8 cellular contexts compared by ENCODE assay signal in the genomic region with DNA sequence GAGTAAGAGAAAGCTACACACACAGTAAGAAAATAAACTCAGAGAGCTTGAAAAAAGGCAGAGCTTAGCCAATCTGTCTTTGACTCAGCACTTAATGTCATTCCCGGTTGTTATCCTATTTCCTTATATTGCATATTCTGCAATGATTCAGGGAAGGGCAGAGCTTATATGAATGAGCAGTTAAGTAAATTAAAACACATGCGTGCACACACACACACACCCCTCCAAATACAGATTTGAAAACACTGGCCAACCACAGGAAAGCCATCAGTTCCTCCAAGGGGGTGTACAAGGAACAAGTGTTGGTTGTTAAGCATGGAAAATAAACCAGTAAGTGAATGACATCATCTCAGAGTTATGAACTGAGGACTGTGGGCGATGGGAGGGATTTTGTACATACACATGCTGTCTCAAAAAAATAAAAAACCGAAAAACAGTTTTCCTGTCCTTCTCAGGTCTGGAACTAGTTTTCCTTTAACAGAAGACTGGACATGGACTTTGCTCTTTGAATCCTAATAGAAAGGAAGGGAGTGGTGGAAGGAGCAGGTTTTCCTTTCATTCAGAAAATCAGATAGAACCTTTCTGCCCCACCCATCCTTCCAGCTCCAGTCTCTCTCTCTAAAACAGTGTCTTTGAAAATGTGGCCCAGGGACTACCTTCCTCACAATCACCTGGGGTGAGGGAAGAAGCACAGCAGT. TPM values are rescaled to one million over a fixed set of nuclear protein-coding genes. Genes with fewer than 3 reads are reported as not detected.
A peak's percentile ranks its signal among the peaks of the same experiment; 100 is the strongest.
DNase-seq lines count a peak whose midpoint lies in the region; ATAC-seq and TF ChIP-seq lines count a peak whose summit lies in the region.

No MANE protein-coding gene starts in this region.

- H3K27me3 ChIP-seq in HUES48 (ENCODE audit: control insufficient read depth, insufficient read depth, low read length), result no peaks in the 10 kb centered on the region

- H3K4me3 ChIP-seq in HUES48 (ENCODE audit: low read depth, low read length) (peak overlapping the region; percentile 86), mesodermal cell (ENCODE audit: extremely low read depth, insufficient read depth, low read length, poor library complexity, severe bottlenecking) (peak overlapping the region; percentile 73)

- no peaks in the 10 kb centered on the region for H3K9me3 ChIP-seq in HUES48 (ENCODE audit: control insufficient read depth, insufficient read depth, low read length)
- H3K9me3 ChIP-seq in mesodermal cell (ENCODE audit: control insufficient read depth, low read length), result no peaks in the 10 kb centered on the region

- peak; percentile 32 to 42 for ATAC-seq in activated naive CD4-positive, alpha-beta T cell treated with anti-CD3 and anti-CD28 coated beads, Interleukin-2, amount 50 U/mL, for 72 hours
- ATAC-seq in HG02610 (IDR thresholded peaks at IDR 0.05; ENCODE audit: unreplicated experiment) (no peak), GM18909 (IDR thresholded peaks at IDR 0.05; ENCODE audit: poor library complexity, unreplicated experiment) (no peak), GM18873 (IDR thresholded peaks at IDR 0.05; ENCODE audit: low FRiP score, unreplicated experiment) (no peak)

- no peak for DNase-seq in activated naive CD4-positive, alpha-beta T cell treated with anti-CD3 and anti-CD28 coated beads, Interleukin-2, amount 50 U/mL, for 72 hours (ENCODE audit: low spot score in 2 of 2)
- DNase-seq in GM10266 (ENCODE audit: extremely low spot score), result no peak

- no peaks in the 10 kb centered on the region for H3K9me3 Mint-ChIP-seq in activated naive CD4-positive, alpha-beta T cell treated with anti-CD3 and anti-CD28 coated beads, Interleukin-2, amount 50 U/mL, for 72 hours

- 17% methylated on average over 1 of the region's 4 CpGs; no CpG with 5 or more reads in 1 of the 2 experiments for WGBS in mesodermal cell (ENCODE audit: insufficient coverage in 2 of 2), 2 experiments

- H3K27ac ChIP-seq in C4-2B (peak overlapping the region; percentile 65), HUES48 (ENCODE audit: low read depth, low read length) (no peak overlapping the region), mesodermal cell (ENCODE audit: low read depth, low read length, severe bottlenecking) (peak overlapping the region; percentile 10)

- H3K36me3 ChIP-seq in HUES48 (ENCODE audit: control insufficient read depth, insufficient read depth, low read length) (peaks cover 21% of the 10 kb centered on the region), mesodermal cell (ENCODE audit: control insufficient read depth, insufficient read depth, low read length) (peaks cover 40% of the 10 kb centered on the region)

- TF ChIP-seq CTCF in C4-2B (conservative IDR thresholded peaks at IDR 0.05) (no peak), GM10266 (IDR thresholded peaks at IDR 0.05; ENCODE audit: control insufficient read depth, insufficient read depth, low read depth, missing control alignments) (no peak)

- peaks cover 12 to 16% of the 10 kb centered on the region in 2 donors for H3K36me3 Mint-ChIP-seq in activated naive CD4-positive, alpha-beta T cell treated with anti-CD3 and anti-CD28 coated beads, Interleukin-2, amount 50 U/mL, for 72 hours

- peaks cover 3% of the 10 kb centered on the region; the same call in 1 of the 2 replicates for H3K4me1 ChIP-seq in HUES48 (ENCODE audit: control insufficient read depth, insufficient read depth, low read length)
- peaks cover 6% of the 10 kb centered on the region for H3K4me1 ChIP-seq in mesodermal cell (ENCODE audit: control insufficient read depth, insufficient read depth, low read length, poor library complexity, severe bottlenecking)

- H3K9ac ChIP-seq in HUES48 (ENCODE audit: low read depth, low read length), result peak overlapping the region; percentile 43; the same call in 1 of the 2 replicates

- H3K27ac Mint-ChIP-seq in activated naive CD4-positive, alpha-beta T cell treated with anti-CD3 and anti-CD28 coated beads, Interleukin-2, amount 50 U/mL, for 72 hours, result no peak overlapping the region

RNA-seq across cellular contexts. Expression of a gene that starts 1.0 kb away (rescaled TPM):
- total RNA-seq in activated naive CD4-positive, alpha-beta T cell treated with anti-CD3 and anti-CD28 coated beads, Interleukin-2, amount 50 U/mL, for 72 hours, result 10 to 100 TPM in 1 of 2 donors, 1 to 10 TPM in 1; 5.1 to 30.5 TPM
- polyA plus RNA-seq in mesodermal cell (2013, experiment 1 of 2), result 23.7 TPM
- polyA plus RNA-seq in mesodermal cell (2013, experiment 2 of 2), result 23.2 TPM

RNA-seq across cellular contexts. Expression of a gene that starts 8.1 kb away (rescaled TPM):
- total RNA-seq in activated naive CD4-positive, alpha-beta T cell treated with anti-CD3 and anti-CD28 coated beads, Interleukin-2, amount 50 U/mL, for 72 hours, result 1 to 10 TPM; 4.5 to 6.8 TPM
- polyA plus RNA-seq in mesodermal cell (2013, experiment 1 of 2), result not detected
- not detected for polyA plus RNA-seq in mesodermal cell (2013, experiment 2 of 2)

RNA-seq across cellular contexts. Expression of a gene that starts 20.2 kb away (rescaled TPM):
- 10 to 100 TPM; 71.4 to 95.1 TPM for total RNA-seq in activated naive CD4-positive, alpha-beta T cell treated with anti-CD3 and anti-CD28 coated beads, Interleukin-2, amount 50 U/mL, for 72 hours
- polyA plus RNA-seq in mesodermal cell (2013, experiment 1 of 2), result 70.4 TPM
- 60.0 TPM for polyA plus RNA-seq in mesodermal cell (2013, experiment 2 of 2)

RNA-seq across cellular contexts. Expression of a gene that starts 29.9 kb away (rescaled TPM):
- 10 to 100 TPM; 26.1 to 35.8 TPM for total RNA-seq in activated naive CD4-positive, alpha-beta T cell treated with anti-CD3 and anti-CD28 coated beads, Interleukin-2, amount 50 U/mL, for 72 hours
- 11.3 TPM for polyA plus RNA-seq in mesodermal cell (2013, experiment 1 of 2)
- polyA plus RNA-seq in mesodermal cell (2013, experiment 2 of 2), result 11.3 TPM

RNA-seq across cellular contexts. Expression of a gene that starts 47.8 kb away (rescaled TPM):
- 1 to 10 TPM in 1 of 2 donors, not detected in 1; 3.8 TPM for total RNA-seq in activated naive CD4-positive, alpha-beta T cell treated with anti-CD3 and anti-CD28 coated beads, Interleukin-2, amount 50 U/mL, for 72 hours
- polyA plus RNA-seq in mesodermal cell (2013, experiment 1 of 2), result 0.52 TPM
- polyA plus RNA-seq in mesodermal cell (2013, experiment 2 of 2), result not detected

Comparison
In these comparisons a context has a peak if more than half of its experiments do, and no peak if none do; other contexts are left out.
1. ATAC-seq: peak in activated naive CD4-positive, alpha-beta T cell treated with anti-CD3 and anti-CD28 coated beads, Interleukin-2, amount 50 U/mL, for 72 hours (2 of 2); none in HG02610 (single experiment), GM18909 (single experiment) and GM18873 (single experiment).